ENCODE assay signal across 31 cellular contexts in genomic region chr11:71467164-71467563, GRCh38. TPM values are rescaled to one million over a fixed set of nuclear protein-coding genes. Genes with fewer than 3 reads are reported as not detected.
"Had no signal": no experiment of that assay in that cellular context is flagged by ENCODE, and none has a peak within 500 bp of the region (broad histone marks: within the 10 kb centered on the region; RNA-seq: fewer than 3 reads in every experiment).

No MANE protein-coding gene starts in this region.

- H3K27me3 Mint-ChIP-seq: activated CD4-positive, alpha-beta T cell treated with anti-CD3 and anti-CD28 coated beads, Interleukin-2, amount 10 ng/mL, durations not matched to agents 24 days and 14 days; activated CD8-positive, alpha-beta T cell treated with anti-CD3 and anti-CD28 coated beads for 36 hours; activated naive CD4-positive, alpha-beta T cell treated with anti-CD3 and anti-CD28 coated beads, Interleukin-2, amount 50 U/mL, for 24 hours; activated naive CD8-positive, alpha-beta T cell treated with anti-CD3 and anti-CD28 coated beads, Interleukin-2, amount 10 ng/mL, durations not matched to agents 7 days and 5 days; activated T-helper 17 cell treated with anti-CD3 and anti-CD28 coated beads, Interleukin-2, amount 50 U/mL, for 72 hours had no signal

- H3K9me3 ChIP-seq: ascending aorta had no signal

- H3K9me3 Mint-ChIP-seq: activated CD4-positive, alpha-beta T cell treated with anti-CD3 and anti-CD28 coated beads, Interleukin-2, amount 10 ng/mL, durations not matched to agents 24 days and 14 days; activated CD8-positive, alpha-beta T cell treated with anti-CD3 and anti-CD28 coated beads for 36 hours; activated naive CD4-positive, alpha-beta T cell treated with anti-CD3 and anti-CD28 coated beads, Interleukin-2, amount 50 U/mL, for 24 hours; activated naive CD8-positive, alpha-beta T cell treated with anti-CD3 and anti-CD28 coated beads, Interleukin-2, amount 10 ng/mL, durations not matched to agents 7 days and 5 days; activated T-cell treated with anti-CD3 and anti-CD28 coated beads, Interleukin-2, amount 50 U/mL, for 72 hours; activated T-helper 17 cell treated with anti-CD3 and anti-CD28 coated beads, Interleukin-2, amount 50 U/mL, for 72 hours; T-helper 2 cell treated with Interferon-gamma antibody and Interleukin-4, amounts not matched to agents 5 μg/mL and 100 μg/mL, for 36 hours had no signal

- H3K4me3 Mint-ChIP-seq: activated CD4-positive, alpha-beta T cell treated with anti-CD3 and anti-CD28 coated beads, Interleukin-2, amount 10 ng/mL, durations not matched to agents 24 days and 14 days; activated CD8-positive, alpha-beta T cell treated with anti-CD3 and anti-CD28 coated beads for 36 hours; activated naive CD4-positive, alpha-beta T cell treated with anti-CD3 and anti-CD28 coated beads, Interleukin-2, amount 50 U/mL, for 24 hours; activated naive CD8-positive, alpha-beta T cell treated with anti-CD3 and anti-CD28 coated beads, Interleukin-2, amount 10 ng/mL, durations not matched to agents 7 days and 5 days; activated T-cell treated with anti-CD3 and anti-CD28 coated beads, Interleukin-2, amount 50 U/mL, for 72 hours; activated T-helper 17 cell treated with anti-CD3 and anti-CD28 coated beads, Interleukin-2, amount 50 U/mL, for 72 hours; T-helper 2 cell treated with Interferon-gamma antibody and Interleukin-4, amounts not matched to agents 5 μg/mL and 100 μg/mL, for 36 hours had no signal

- H3K27me3 ChIP-seq: ascending aorta had no signal

- H3K4me3 ChIP-seq: ascending aorta, K562, PC-9 had no signal

- H3K4me1 Mint-ChIP-seq: activated CD4-positive, alpha-beta T cell treated with anti-CD3 and anti-CD28 coated beads, Interleukin-2, amount 10 ng/mL, durations not matched to agents 24 days and 14 days; activated naive CD4-positive, alpha-beta T cell treated with anti-CD3 and anti-CD28 coated beads, Interleukin-2, amount 50 U/mL, for 24 hours; activated naive CD8-positive, alpha-beta T cell treated with anti-CD3 and anti-CD28 coated beads, Interleukin-2, amount 10 ng/mL, durations not matched to agents 7 days and 5 days; activated T-helper 17 cell treated with anti-CD3 and anti-CD28 coated beads, Interleukin-2, amount 50 U/mL, for 72 hours had no signal

- H3K27ac Mint-ChIP-seq: activated CD4-positive, alpha-beta T cell treated with anti-CD3 and anti-CD28 coated beads, Interleukin-2, amount 10 ng/mL, durations not matched to agents 24 days and 14 days; activated CD8-positive, alpha-beta T cell treated with anti-CD3 and anti-CD28 coated beads for 36 hours; activated naive CD8-positive, alpha-beta T cell treated with anti-CD3 and anti-CD28 coated beads, Interleukin-2, amount 10 ng/mL, durations not matched to agents 7 days and 5 days; activated T-cell treated with anti-CD3 and anti-CD28 coated beads, Interleukin-2, amount 50 U/mL, for 72 hours; activated T-helper 17 cell treated with anti-CD3 and anti-CD28 coated beads, Interleukin-2, amount 50 U/mL, for 72 hours; T-helper 2 cell treated with Interferon-gamma antibody and Interleukin-4, amounts not matched to agents 5 μg/mL and 100 μg/mL, for 36 hours had no signal

- H3K4me1 ChIP-seq: ascending aorta had no signal

- H3K27ac ChIP-seq: ascending aorta, PC-9, RWPE1 had no signal

- DNase-seq: activated CD4-positive, alpha-beta T cell treated with anti-CD3 and anti-CD28 coated beads, Interleukin-2, amount 10 ng/mL, durations not matched to agents 24 days and 14 days; activated CD4-positive, alpha-beta T cell treated with anti-CD3 and anti-CD28 coated beads, Interleukin-2, amount 50 U/mL, for 4 hours; activated CD8-positive, alpha-beta T cell treated with anti-CD3 and anti-CD28 coated beads for 36 hours; activated gamma-delta T cell; activated naive CD4-positive, alpha-beta T cell treated with Interleukin-2 at 50 U/mL for 16 hours; activated naive CD8-positive, alpha-beta T cell treated with anti-CD3 and anti-CD28 coated beads, Interleukin-2, amount 10 ng/mL, durations not matched to agents 7 days and 5 days; activated T-cell treated with anti-CD3 and anti-CD28 coated beads, Interleukin-2, amount 50 U/mL, for 1 hour; activated T-cell treated with anti-CD3 and anti-CD28 coated beads, Interleukin-2, amount 50 U/mL, for 72 hours; amygdala; NCI-H1105 treated with DMSO at 0.1 percent for 48 hours; NCI-H1436; NCI-H1694; NCI-H1930; NCI-H2081 treated with DMSO at 0.1 percent for 48 hours; NCI-H226; NCI-H446 treated with DMSO at 0.1 percent for 48 hours; NCI-H524 treated with DMSO at 0.1 percent for 48 hours; NCI-H748 treated with DMSO at 0.1 percent for 48 hours; NK-92 treated with Interleukin-12 subunit alpha and Interleukin-12 subunit beta, amount 100 ng/mL, for 24 hours; PC-9; SIG-M5 had no signal

- ATAC-seq: activated CD8-positive, alpha-beta T cell treated with anti-CD3 and anti-CD28 coated beads for 36 hours; activated T-cell treated with anti-CD3 and anti-CD28 coated beads, Interleukin-2, amount 50 U/mL, for 72 hours; activated T-helper 17 cell treated with anti-CD3 and anti-CD28 coated beads, Interleukin-2, amount 50 U/mL, for 72 hours; K562; Right ventricle myocardium inferior had no signal

RNA-seq across cellular contexts. Expression of gene KRTAP5-7, which starts 59.9 kb away (rescaled TPM):
- total RNA-seq: activated CD4-positive, alpha-beta T cell treated with anti-CD3 and anti-CD28 coated beads, Interleukin-2, amount 10 ng/mL, durations not matched to agents 24 days and 14 days; activated CD8-positive, alpha-beta memory T cell treated with anti-CD3 and anti-CD28 coated beads for 36 hours; activated CD8-positive, alpha-beta T cell treated with anti-CD3 and anti-CD28 coated beads for 36 hours; activated naive CD8-positive, alpha-beta T cell treated with anti-CD3 and anti-CD28 coated beads, Interleukin-2, amount 10 ng/mL, durations not matched to agents 7 days and 5 days; activated T-cell treated with anti-CD3 and anti-CD28 coated beads, Interleukin-2, amount 50 U/mL, for 72 hours; ascending aorta; cardiac septum; K562; M059J; PC-9; Right ventricle myocardium inferior had no signal
